ENCODE assay signal across 8 cellular contexts in genomic region chr13:111114362-111115050, GRCh38. TPM values are rescaled to one million over a fixed set of nuclear protein-coding genes. Genes with fewer than 3 reads are reported as not detected.
DNase-seq lines count a peak whose midpoint lies in the region; ATAC-seq and TF ChIP-seq lines count a peak whose summit lies in the region.

No MANE protein-coding gene starts in this region.

- H3K27ac ChIP-seq in hepatocyte: peak overlapping the region; percentile 32

- H3K36me3 ChIP-seq in hepatocyte (replicated peaks; ENCODE audit: insufficient read depth, low read depth): no peaks in the 10 kb centered on the region

- H3K9me2 ChIP-seq in hepatocyte (replicated peaks; ENCODE audit: insufficient read depth): no peaks in the 10 kb centered on the region

- H4K20me1 ChIP-seq in hepatocyte (ENCODE audit: insufficient read depth, poor library complexity, severe bottlenecking): no peaks in the 10 kb centered on the region

- peaks cover 69% of the 10 kb centered on the region for H3K27me3 Mint-ChIP-seq in progenitor cell of endocrine pancreas

- in situ Hi-C loops in astrocyte of the spinal cord (cut with HindIII; ENCODE audit: low sequenced_read_pairs): no loop called here

- no peaks in the 10 kb centered on the region for H3K9me3 Mint-ChIP-seq in progenitor cell of endocrine pancreas (ENCODE audit: low read depth)

- no peaks in the 10 kb centered on the region for H3K9me3 ChIP-seq in hepatocyte (ENCODE audit: low read depth)

- H3K4me3 Mint-ChIP-seq in progenitor cell of endocrine pancreas (ENCODE audit: low read depth): peak overlapping the region; percentile 85

- peak overlapping the region; percentile 59 for H2AFZ ChIP-seq in hepatocyte

- peaks cover 84% of the 10 kb centered on the region for H3K27me3 ChIP-seq in hepatocyte

- H3K4me1 Mint-ChIP-seq in progenitor cell of endocrine pancreas (ENCODE audit: low read depth): peaks cover 9% of the 10 kb centered on the region

- TF ChIP-seq CTCF in astrocyte of the spinal cord (IDR thresholded peaks at IDR 0.05; ENCODE audit: low read depth, low read length) (no peak), hepatocyte (IDR thresholded peaks at IDR 0.05; ENCODE audit: poor library complexity) (no peak), progenitor cell of endocrine pancreas (IDR thresholded peaks at IDR 0.05; ENCODE audit: unreplicated experiment) (no peak)

- H3K79me2 ChIP-seq in hepatocyte: no peaks in the 10 kb centered on the region

- H3K4me1 ChIP-seq in hepatocyte (ENCODE audit: insufficient read depth): peaks cover 26% of the 10 kb centered on the region

- H3K4me3 ChIP-seq in astrocyte of the spinal cord (ENCODE audit: low read depth, low read length) (peak overlapping the region; percentile 48), hepatocyte (peak overlapping the region; percentile 41)

- no peak for DNase-seq in activated CD4-positive, CD25-positive, alpha-beta regulatory T cell treated with anti-CD3 and anti-CD28 coated beads, Interleukin-2, amount 50 U/mL, for 72 hours
- DNase-seq in NCI-H1105 (lab: John Stamatoyannopoulos, UW) (peak; percentile 38), astrocyte of the spinal cord (ENCODE audit: low read depth, low spot score) (no peak), hepatocyte (ENCODE audit: low spot score) (peak; percentile 64), progenitor cell of endocrine pancreas (ENCODE audit: low spot score, unreplicated experiment) (peak; percentile 37)

- 2% methylated on average over 46 of the region's 55 CpGs for WGBS in hepatocyte (ENCODE audit: low lambda C conversion rate, missing lambda C conversion rate)

- peaks cover 8% of the 10 kb centered on the region for H3K36me3 Mint-ChIP-seq in progenitor cell of endocrine pancreas (ENCODE audit: insufficient read depth)

- peak overlapping the region; percentile 97 for H3K27ac Mint-ChIP-seq in progenitor cell of endocrine pancreas

- peak; percentile 43 to 44 for ATAC-seq in activated CD4-positive, CD25-positive, alpha-beta regulatory T cell treated with anti-CD3 and anti-CD28 coated beads, Interleukin-2, amount 50 U/mL, for 24 hours
- ATAC-seq in GM21447 (IDR thresholded peaks at IDR 0.05; ENCODE audit: unreplicated experiment) (no peak), GM18873 (IDR thresholded peaks at IDR 0.05; ENCODE audit: low FRiP score, unreplicated experiment) (no peak)

- H3K4me2 ChIP-seq in hepatocyte: peak overlapping the region; percentile 96

RNA-seq across cellular contexts. Expression of gene ARHGEF7, which starts 0.6 kb away (rescaled TPM):
- 46.8 and 49.5 TPM in 2 replicates for total RNA-seq in hepatocyte
- polyA plus RNA-seq in hepatocyte: 30.1 and 35.4 TPM in 2 replicates
- 84.4 and 86.5 TPM in 2 replicates for total RNA-seq in progenitor cell of endocrine pancreas

Comparison
In these comparisons a context has a peak if more than half of its experiments do, and no peak if none do; other contexts are left out.
1. ATAC-seq: peak in activated CD4-positive, CD25-positive, alpha-beta regulatory T cell treated with anti-CD3 and anti-CD28 coated beads, Interleukin-2, amount 50 U/mL, for 24 hours (2 of 2); none in GM21447 (single experiment) and GM18873 (single experiment).
2. DNase-seq: peak in NCI-H1105 (single experiment), hepatocyte (single experiment) and progenitor cell of endocrine pancreas (single experiment); none in activated CD4-positive, CD25-positive, alpha-beta regulatory T cell treated with anti-CD3 and anti-CD28 coated beads, Interleukin-2, amount 50 U/mL, for 72 hours (single experiment) and astrocyte of the spinal cord (single experiment).